9 cellular contexts compared by ENCODE assay signal in the genomic region with DNA sequence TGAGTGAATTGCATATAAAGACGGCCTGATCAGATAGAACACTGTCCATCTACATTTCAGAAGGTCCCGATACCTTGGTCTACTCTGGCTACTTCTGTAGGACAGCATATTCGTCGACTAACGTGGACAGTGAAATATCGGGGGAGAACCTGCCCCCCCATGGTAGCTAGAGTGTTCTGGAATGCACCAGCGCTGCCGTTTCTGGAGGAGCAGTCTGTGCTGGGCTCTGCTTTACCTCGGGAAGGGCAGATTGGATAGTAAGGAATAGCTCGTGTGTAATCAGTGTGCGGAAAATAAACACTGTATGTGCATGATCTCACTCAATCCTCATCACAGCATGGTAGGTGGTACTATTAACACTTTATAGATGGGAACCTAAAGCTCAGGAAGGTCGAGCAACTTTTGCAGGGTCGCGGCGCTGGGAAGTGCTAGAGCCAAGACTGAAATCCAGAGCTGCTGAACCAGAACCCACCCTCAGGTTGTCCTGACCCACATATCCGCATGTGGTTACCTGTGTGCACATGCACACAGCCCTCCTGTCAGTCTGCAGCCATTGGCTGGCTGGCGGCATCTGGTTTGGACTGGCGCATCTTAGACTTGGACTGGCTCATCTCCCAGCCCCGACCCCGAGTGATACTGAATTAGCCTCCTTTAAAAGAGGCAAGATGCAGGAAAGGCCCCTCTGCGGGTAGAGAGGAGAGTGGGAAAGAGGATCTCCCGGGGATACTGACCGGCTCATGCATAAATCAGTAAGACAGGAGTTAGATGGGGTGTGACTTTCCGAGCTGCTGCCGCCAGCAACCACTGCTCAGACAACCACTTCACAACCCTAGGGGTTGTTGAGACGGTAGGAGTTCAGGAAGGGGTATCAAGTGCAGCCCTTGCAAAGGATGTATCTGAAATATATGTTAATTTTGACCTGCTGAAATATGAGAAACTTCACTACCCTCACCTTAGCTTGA.
DNase-seq lines count a peak whose midpoint lies in the region; ATAC-seq and TF ChIP-seq lines count a peak whose summit lies in the region.
"Had no signal": no experiment of that assay in that cellular context is flagged by ENCODE, and none has a peak within 500 bp of the region (broad histone marks: within the 10 kb centered on the region; RNA-seq: fewer than 3 reads in every experiment).

No MANE protein-coding gene starts in this region.

- H3K27me3 Mint-ChIP-seq in activated CD8-positive, alpha-beta memory T cell treated with anti-CD3 and anti-CD28 coated beads, Interleukin-2, amount 10 ng/mL, durations not matched to agents 7 days and 5 days = no peaks in the 10 kb centered on the region
- no peaks in the 10 kb centered on the region for H3K27me3 Mint-ChIP-seq in activated T-cell treated with anti-CD3 and anti-CD28 coated beads, Interleukin-2, amount 50 U/mL, for 72 hours (ENCODE audit: low read depth)

- no peak for TF ChIP-seq POLR2A in suprapubic skin (IDR thresholded peaks at IDR 0.05)

- peak overlapping the region; percentile 65 for H3K27ac ChIP-seq in suprapubic skin
- no peak overlapping the region for H3K27ac ChIP-seq in effector memory CD4-positive, alpha-beta T cell (ENCODE audit: insufficient read depth, low read length, poor library complexity, severe bottlenecking)

- no peak for ATAC-seq in activated CD8-positive, alpha-beta memory T cell treated with anti-CD3 and anti-CD28 coated beads, Interleukin-2, amount 10 ng/mL, durations not matched to agents 7 days and 5 days
- ATAC-seq in activated T-cell treated with anti-CD3 and anti-CD28 coated beads, Interleukin-2, amount 50 U/mL, for 72 hours (replicated peaks in 1 of 2) = no peak

- peaks cover 2% of the 10 kb centered on the region for H3K9me3 Mint-ChIP-seq in activated CD8-positive, alpha-beta memory T cell treated with anti-CD3 and anti-CD28 coated beads, Interleukin-2, amount 10 ng/mL, durations not matched to agents 7 days and 5 days (ENCODE audit: low read depth)
- peaks cover 2 to 4% of the 10 kb centered on the region in 2 donors for H3K9me3 Mint-ChIP-seq in activated T-cell treated with anti-CD3 and anti-CD28 coated beads, Interleukin-2, amount 50 U/mL, for 72 hours

- H3K4me3 ChIP-seq in suprapubic skin = no peak overlapping the region
- H3K4me3 ChIP-seq in effector memory CD4-positive, alpha-beta T cell (ENCODE audit: insufficient read depth, low read depth, low read length, poor library complexity, severe bottlenecking) = no peak overlapping the region

- no peak for TF ChIP-seq EP300 in suprapubic skin (IDR thresholded peaks at IDR 0.05)

- CTCF ChIA-PET in activated CD8-positive, alpha-beta memory T cell treated with anti-CD3 and anti-CD28 coated beads, Interleukin-2, amount 10 ng/mL, durations not matched to agents 7 days and 5 days (lab: Charles Lee) = interaction anchor here (0.9 to 2.4 kb wide), 6 partner anchors 86 to 233 kb away, joined by 3 to 10 read pairs (median 3); a partner anchor contains a TSS

- 83% methylated on average over 26 of the region's 26 CpGs for WGBS in suprapubic skin

- H3K9me3 ChIP-seq in suprapubic skin = no peaks in the 10 kb centered on the region
- no peaks in the 10 kb centered on the region for H3K9me3 ChIP-seq in effector memory CD4-positive, alpha-beta T cell (ENCODE audit: control insufficient read depth, low read length)

- no peaks in the 10 kb centered on the region for H3K36me3 ChIP-seq in suprapubic skin
- peaks cover under 1% of the 10 kb centered on the region for H3K36me3 ChIP-seq in effector memory CD4-positive, alpha-beta T cell (ENCODE audit: control insufficient read depth, insufficient read depth, low read length)

- peaks cover 85% of the 10 kb centered on the region for H3K36me3 Mint-ChIP-seq in activated CD8-positive, alpha-beta memory T cell treated with anti-CD3 and anti-CD28 coated beads, Interleukin-2, amount 10 ng/mL, durations not matched to agents 7 days and 5 days
- peaks cover 39 to 54% of the 10 kb centered on the region in 2 donors for H3K36me3 Mint-ChIP-seq in activated T-cell treated with anti-CD3 and anti-CD28 coated beads, Interleukin-2, amount 50 U/mL, for 72 hours (ENCODE audit: insufficient read depth in 2 of 2)

- peaks cover 96% of the 10 kb centered on the region for H3K4me1 Mint-ChIP-seq in activated CD8-positive, alpha-beta memory T cell treated with anti-CD3 and anti-CD28 coated beads, Interleukin-2, amount 10 ng/mL, durations not matched to agents 7 days and 5 days
- peaks cover 100% of the 10 kb centered on the region for H3K4me1 Mint-ChIP-seq in activated T-cell treated with anti-CD3 and anti-CD28 coated beads, Interleukin-2, amount 50 U/mL, for 72 hours (ENCODE audit: low read depth)

- H3K4me1 ChIP-seq in suprapubic skin = peaks cover 57% of the 10 kb centered on the region
- peaks cover 74% of the 10 kb centered on the region for H3K4me1 ChIP-seq in effector memory CD4-positive, alpha-beta T cell (ENCODE audit: control insufficient read depth, insufficient read depth, low read length, poor library complexity, severe bottlenecking)

- no peaks in the 10 kb centered on the region for H3K27me3 ChIP-seq in suprapubic skin
- H3K27me3 ChIP-seq in effector memory CD4-positive, alpha-beta T cell (replicated peaks; ENCODE audit: control insufficient read depth, insufficient read depth, low read length, poor library complexity, severe bottlenecking) = no peaks in the 10 kb centered on the region

- H3K27ac Mint-ChIP-seq in activated CD8-positive, alpha-beta memory T cell treated with anti-CD3 and anti-CD28 coated beads, Interleukin-2, amount 10 ng/mL, durations not matched to agents 7 days and 5 days = peak overlapping the region; percentile 86
- peak overlapping the region; percentile 34 for H3K27ac Mint-ChIP-seq in activated T-cell treated with anti-CD3 and anti-CD28 coated beads, Interleukin-2, amount 50 U/mL, for 72 hours

- no peak for TF ChIP-seq CTCF in suprapubic skin (IDR thresholded peaks at IDR 0.05)

- peak overlapping the region; percentile 48 for H3K4me3 Mint-ChIP-seq in activated CD8-positive, alpha-beta memory T cell treated with anti-CD3 and anti-CD28 coated beads, Interleukin-2, amount 10 ng/mL, durations not matched to agents 7 days and 5 days
- H3K4me3 Mint-ChIP-seq in activated T-cell treated with anti-CD3 and anti-CD28 coated beads, Interleukin-2, amount 50 U/mL, for 72 hours = peak overlapping the region; percentile 81 to 88

- DNase-seq in activated CD8-positive, alpha-beta memory T cell treated with anti-CD3 and anti-CD28 coated beads, Interleukin-2, amount 10 ng/mL, durations not matched to agents 7 days and 5 days = no peak
- DNase-seq in activated CD8-positive, alpha-beta memory T cell treated with anti-CD3 and anti-CD28 coated beads for 24 hours = no peak
- DNase-seq in activated T-cell treated with anti-CD3 and anti-CD28 coated beads, Interleukin-2, amount 50 U/mL, for 72 hours = no peak
- peak; percentile 55 for DNase-seq in kidney tubule cell (ENCODE audit: low spot score)
- no peak for DNase-seq in suprapubic skin (ENCODE audit: low spot score in 2 of 2)
- DNase-seq in NCI-H82 treated with DMSO at 0.1 percent for 48 hours (lab: John Stamatoyannopoulos, UW; ENCODE audit: unreplicated experiment) = no peak
- DNase-seq in effector memory CD4-positive, alpha-beta T cell = no peak
- no peak for DNase-seq in HuH-7.5 (ENCODE audit: low spot score)
- DNase-seq: NCI-H82 had no signal
